8 cellular contexts compared by ENCODE assay signal in the genomic region with DNA sequence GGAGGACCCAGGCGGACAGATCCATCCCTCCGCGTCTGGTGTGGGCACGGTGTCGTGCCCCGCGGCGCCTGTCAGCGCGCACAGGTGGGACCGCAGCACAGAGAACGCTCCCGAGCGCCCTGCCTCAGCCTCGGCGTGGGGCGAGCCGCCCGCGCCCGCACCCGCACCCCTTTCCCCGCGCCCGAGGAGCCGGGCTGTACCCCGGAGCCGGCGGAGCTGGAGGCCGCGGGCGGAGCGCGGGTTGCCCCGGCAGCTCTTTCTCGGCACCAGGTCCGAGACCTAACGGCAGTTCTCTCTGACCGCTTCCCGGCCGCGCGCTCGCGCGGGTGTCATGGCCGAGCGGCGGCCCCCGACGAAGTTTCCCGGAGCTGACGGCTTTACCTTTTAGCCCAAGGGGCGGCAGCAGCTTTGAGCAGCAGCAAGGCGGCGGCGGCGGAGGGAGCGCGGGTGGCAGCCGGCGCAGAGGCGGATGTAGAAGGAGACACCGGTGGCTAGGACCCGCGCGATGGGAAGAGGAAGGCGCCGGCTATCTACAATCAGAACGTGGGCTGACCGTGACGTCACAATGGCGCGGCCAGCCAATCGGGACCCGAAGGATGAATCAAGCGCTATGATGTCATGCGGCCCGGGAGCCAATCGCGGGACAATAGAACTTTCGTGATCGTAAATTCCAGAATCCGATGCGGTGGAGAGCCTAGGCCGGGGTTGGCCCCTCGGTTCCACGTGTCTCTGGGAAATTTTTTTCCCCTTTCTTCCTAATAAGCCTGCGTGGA. TPM values are rescaled to one million over a fixed set of nuclear protein-coding genes. Genes with fewer than 3 reads are reported as not detected.
DNase-seq lines count a peak whose midpoint lies in the region; ATAC-seq and TF ChIP-seq lines count a peak whose summit lies in the region.

A gene with protein sequence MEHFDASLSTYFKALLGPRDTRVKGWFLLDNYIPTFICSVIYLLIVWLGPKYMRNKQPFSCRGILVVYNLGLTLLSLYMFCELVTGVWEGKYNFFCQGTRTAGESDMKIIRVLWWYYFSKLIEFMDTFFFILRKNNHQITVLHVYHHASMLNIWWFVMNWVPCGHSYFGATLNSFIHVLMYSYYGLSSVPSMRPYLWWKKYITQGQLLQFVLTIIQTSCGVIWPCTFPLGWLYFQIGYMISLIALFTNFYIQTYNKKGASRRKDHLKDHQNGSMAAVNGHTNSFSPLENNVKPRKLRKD (minus strand): TSS at position 515 of the 773 bp plus-strand sequence. CDS start 53,251 bp downstream, outside the sequence.

- peak; percentile 91 for TF ChIP-seq POLR2A in testis (IDR thresholded peaks at IDR 0.05)

- H3K36me3 ChIP-seq in SK-N-MC (ENCODE audit: insufficient read depth, low read length) = peaks cover 18% of the 10 kb centered on the region
- no peaks in the 10 kb centered on the region for H3K36me3 ChIP-seq in testis (ENCODE audit: low read depth, missing control alignments)

- intact Hi-C loops in testis (cut with DNase I; ENCODE audit: low total_unique reads) = no loop called here

- CTCF ChIA-PET in HEK293T (lab: Yijun Ruan, JAX) = interaction anchor here (0.6 to 1.3 kb wide), 2 partner anchors 88 to 442 kb away, joined by 3 to 6 read pairs; no protein-coding TSS in a partner anchor
- CTCF ChIA-PET in activated naive CD4-positive, alpha-beta T cell treated with anti-CD3 and anti-CD28 coated beads, Interleukin-2, amount 10 ng/mL, durations not matched to agents 7 days and 5 days (lab: Charles Lee) = interaction anchor here (2.3 kb wide), 1 partner anchor 62 kb away, joined by 9 read pairs; no protein-coding TSS in a partner anchor

- peak within 1 kb of the TSS; percentile 93 for H3K9ac ChIP-seq in SK-N-MC (ENCODE audit: insufficient read length)

- peak within 1 kb of the TSS; percentile 98 for H3K27ac Mint-ChIP-seq in activated naive CD4-positive, alpha-beta T cell treated with anti-CD3 and anti-CD28 coated beads, Interleukin-2, amount 10 ng/mL, durations not matched to agents 7 days and 5 days

- peaks cover 23% of the 10 kb centered on the region for H3K4me1 ChIP-seq in testis

- peaks cover 16% of the 10 kb centered on the region for H3K27me3 Mint-ChIP-seq in activated naive CD4-positive, alpha-beta T cell treated with anti-CD3 and anti-CD28 coated beads, Interleukin-2, amount 10 ng/mL, durations not matched to agents 7 days and 5 days

- DNase-seq in GDM1 (lab: John Stamatoyannopoulos, UW) = peak; percentile 97
- DNase-seq in HEK293T (ENCODE audit: extremely low spot score) = peak; percentile 87
- peak; percentile 92 for DNase-seq in NAMALWA (ENCODE audit: low spot score)
- peak; percentile 92 for DNase-seq in SK-N-MC (ENCODE audit: low read depth, low spot score)
- peak; percentile 98 for DNase-seq in activated naive CD4-positive, alpha-beta T cell treated with anti-CD3 and anti-CD28 coated beads, Interleukin-2, amount 10 ng/mL, durations not matched to agents 7 days and 5 days
- DNase-seq in germinal center (ENCODE audit: low spot score) = peak; percentile 90
- DNase-seq in omental fat pad (ENCODE audit: low spot score) = peak; percentile 100
- DNase-seq in testis = peak; percentile 100

- TF ChIP-seq CTCF in omental fat pad (IDR thresholded peaks at IDR 0.05) = no peak
- no peak for TF ChIP-seq CTCF in testis (IDR thresholded peaks at IDR 0.05)

- peak; percentile 92 for ATAC-seq in omental fat pad (ENCODE audit: low FRiP score)

- POLR2A ChIA-PET in HEK293T (lab: Yijun Ruan, JAX) = interaction anchor here (1.2 to 4.6 kb wide), 3 partner anchors 9 to 12 kb away, joined by 3 to 23 read pairs (median 4); no protein-coding TSS in a partner anchor

- H3K4me3 Mint-ChIP-seq in activated naive CD4-positive, alpha-beta T cell treated with anti-CD3 and anti-CD28 coated beads, Interleukin-2, amount 10 ng/mL, durations not matched to agents 7 days and 5 days = peak within 1 kb of the TSS; percentile 96

- H3K9me3 ChIP-seq in SK-N-MC (ENCODE audit: low read depth, low read length) = no peaks in the 10 kb centered on the region
- H3K9me3 ChIP-seq in testis = no peaks in the 10 kb centered on the region

- peak within 1 kb of the TSS; percentile 95 for H3K4me3 ChIP-seq in SK-N-MC
- H3K4me3 ChIP-seq in testis = peak within 1 kb of the TSS; percentile 96 to 99

- H3K4me1 Mint-ChIP-seq in activated naive CD4-positive, alpha-beta T cell treated with anti-CD3 and anti-CD28 coated beads, Interleukin-2, amount 10 ng/mL, durations not matched to agents 7 days and 5 days = peaks cover 50% of the 10 kb centered on the region

- no peaks in the 10 kb centered on the region for H3K27me3 ChIP-seq in testis

- peaks cover 33% of the 10 kb centered on the region for H3K36me3 Mint-ChIP-seq in activated naive CD4-positive, alpha-beta T cell treated with anti-CD3 and anti-CD28 coated beads, Interleukin-2, amount 10 ng/mL, durations not matched to agents 7 days and 5 days

- 0 to 1% methylated on average over 24 to 75 of the region's 89 CpGs for WGBS in testis, 2 donors

- no peaks in the 10 kb centered on the region for H3K9me3 Mint-ChIP-seq in activated naive CD4-positive, alpha-beta T cell treated with anti-CD3 and anti-CD28 coated beads, Interleukin-2, amount 10 ng/mL, durations not matched to agents 7 days and 5 days

- H3K27ac ChIP-seq in SK-N-MC (peak within 1 kb of the TSS; percentile 93), testis (peak within 1 kb of the TSS; percentile 100)

TF ChIP-seq in HEK293T, 16 proteins besides CTCF, POLR2A, EP300 and RAD21:
- peak; percentile 60 for TF ChIP-seq TARDBP (IDR thresholded peaks at IDR 0.05)
- TF ChIP-seq NFRKB (IDR thresholded peaks at IDR 0.05) = no peak
- TF ChIP-seq L3MBTL2 (conservative IDR thresholded peaks at IDR 0.05) = peak; percentile 83
- TF ChIP-seq ARNT (IDR thresholded peaks at IDR 0.05) = no peak
- TF ChIP-seq LEF1 (IDR thresholded peaks at IDR 0.05; ENCODE audit: borderline replicate concordance) = no peak

RNA-seq across cellular contexts. Expression of the gene that starts here (rescaled TPM):
- total RNA-seq in omental fat pad = 100 to 1,000 TPM; 125 to 251 (median 186) TPM
- total RNA-seq in testis = 100 to 1,000 TPM; 206 to 214 TPM
- 190 TPM for polyA plus RNA-seq in testis (ENCODE audit: insufficient read depth, low read depth, low replicate concordance)

Comparison
In these comparisons a context has a peak if more than half of its experiments do, and no peak if none do; other contexts are left out.
1. Peak in every context shown above with its lines: DNase-seq, ATAC-seq, H3K4me3 ChIP-seq and H3K27ac ChIP-seq.